ENCODE assay signal across 19 cellular contexts in genomic region chr18:2316082-2316481, GRCh38.
"Had no signal": no experiment of that assay in that cellular context is flagged by ENCODE, and none has a peak within 500 bp of the region (broad histone marks: within the 10 kb centered on the region; RNA-seq: fewer than 3 reads in every experiment).

No MANE protein-coding gene starts in this region.

- H3K36me3 ChIP-seq: MG63 had no signal

- H3K9ac ChIP-seq: SK-N-SH had no signal

- H3K9me3 ChIP-seq: MG63, SK-N-SH had no signal

- H3K27me3 ChIP-seq: MG63 had no signal

- ATAC-seq: Panc1, PC-3 had no signal

- H3K4me3 ChIP-seq: MG63 had no signal

- DNase-seq: KBM-7, MG63, NCI-H1092, NCI-H1105 treated with DMSO at 0.1 percent for 48 hours, NCI-H1417 treated with DMSO at 0.1 percent for 48 hours, NCI-H146, NCI-H1694 treated with DMSO at 0.1 percent for 48 hours, NCI-H1930, NCI-H2081, NCI-H2107, NCI-H2227 treated with DMSO at 0.1 percent for 48 hours, NCI-H524, NCI-H526 treated with DMSO at 0.1 percent for 48 hours, NCI-H774, PC-3, SHP77, SK-N-SH had no signal

- H3K4me2 ChIP-seq: SK-N-SH had no signal

- H3K27ac ChIP-seq: RWPE1 had no signal
